8 cellular contexts compared by ENCODE assay signal in genomic region chr6:7542065-7542877, GRCh38. TPM values are rescaled to one million over a fixed set of nuclear protein-coding genes. Genes with fewer than 3 reads are reported as not detected.
DNase-seq lines count a peak whose midpoint lies in the region; ATAC-seq and TF ChIP-seq lines count a peak whose summit lies in the region.

No MANE protein-coding gene starts in this region.

- peaks cover 56% of the 10 kb centered on the region for H3K79me2 ChIP-seq in HCT116 (ENCODE audit: insufficient read depth, low read length)

- no peak overlapping the region for H3K27ac ChIP-seq in AG04450 (ENCODE audit: low read depth, low read length)
- peak overlapping the region; percentile 93 for H3K27ac ChIP-seq in HCT116 (ENCODE audit: low read depth, low read length)
- peak overlapping the region; percentile 84 to 93 (median 90) for H3K27ac ChIP-seq in heart right ventricle
- H3K27ac ChIP-seq in prostate gland = peak overlapping the region; percentile 93

- RAD21 ChIA-PET in HCT116 (lab: Charles Lee; ENCODE audit: low non-redundant PET in 1 of 2, low total read pairs in 2 of 2, uncharacterized antibody in 2 of 2, unreplicated experiment in 2 of 2) = no interaction called here

- peaks cover 13% of the 10 kb centered on the region for H3K4me1 Mint-ChIP-seq in activated T-cell treated with anti-CD3 and anti-CD28 coated beads, Interleukin-2, amount 50 U/mL, for 4 hours (ENCODE audit: low read depth)

- H3K9ac ChIP-seq in HCT116 (ENCODE audit: low read length) = peak overlapping the region; percentile 97

- CTCF ChIA-PET in AG04450 (lab: Charles Lee) = no interaction called here
- CTCF ChIA-PET in HCT116 (lab: Charles Lee) = no interaction called here

- H3K27me3 ChIP-seq in AG04450 (ENCODE audit: control insufficient read depth, insufficient read depth, low read length) (peaks cover 35% of the 10 kb centered on the region), HCT116 (ENCODE audit: insufficient read depth, low read length) (no peaks in the 10 kb centered on the region), heart right ventricle (peaks cover 0 to 100% (median 58%) of the 10 kb centered on the region in 7 donors), prostate gland (replicated peaks; ENCODE audit: insufficient read depth) (no peaks in the 10 kb centered on the region)

- H3K9me3 ChIP-seq in AG04450 (ENCODE audit: control insufficient read depth, insufficient read depth, low read length) (no peaks in the 10 kb centered on the region; the same call in 1 of the 2 replicates), HCT116 (ENCODE audit: control insufficient read depth in 1 of 2, insufficient read depth in 1 of 2, low read depth in 1 of 2, low read length in 2 of 2) (no peaks in the 10 kb centered on the region), heart right ventricle (no peaks in the 10 kb centered on the region), prostate gland (no peaks in the 10 kb centered on the region)

- POLR2A ChIA-PET in AG04450 (lab: Yijun Ruan, JAX) (no interaction called here), HCT116 (lab: Charles Lee) (no interaction called here)

- H3K9me3 Mint-ChIP-seq in activated T-cell treated with anti-CD3 and anti-CD28 coated beads, Interleukin-2, amount 50 U/mL, for 4 hours = no peaks in the 10 kb centered on the region

- intact Hi-C loops in HCT116 (cut with micrococcal nuclease) = loop anchor here (5.0 kb wide), 2 partner anchors 75 to 115 kb away; no protein-coding TSS in a partner anchor
- intact Hi-C loops in heart right ventricle (cut with DNase I) = loop anchor here in 6 of 10 donors (5.0 to 10.0 kb wide), 4 partner anchors 75 to 120 kb away; no protein-coding TSS in a partner anchor
- intact Hi-C loops in prostate gland (cut with DNase I) = no loop called here

- H3K36me3 Mint-ChIP-seq in activated T-cell treated with anti-CD3 and anti-CD28 coated beads, Interleukin-2, amount 50 U/mL, for 4 hours (ENCODE audit: insufficient read depth) = no peaks in the 10 kb centered on the region

- no peak for TF ChIP-seq POLR2A in HCT116 (IDR thresholded peaks at IDR 0.05; ENCODE audit: borderline replicate concordance, extremely low read depth, insufficient read depth, insufficient read length)
- TF ChIP-seq POLR2A in prostate gland (IDR thresholded peaks at IDR 0.05) = no peak

- peak overlapping the region; percentile 72 for H3K4me3 Mint-ChIP-seq in activated T-cell treated with anti-CD3 and anti-CD28 coated beads, Interleukin-2, amount 50 U/mL, for 4 hours

- H2AFZ ChIP-seq in HCT116 (ENCODE audit: low read depth, low read length, poor library complexity, severe bottlenecking) = no peak overlapping the region

- ATAC-seq in HCT116 (peak; percentile 21), heart right ventricle (peak in 7 of 8 donors; percentile 10 to 59 (median 26)), GM19324 (IDR thresholded peaks at IDR 0.05; ENCODE audit: low FRiP score, unreplicated experiment) (no peak), HG03520 (IDR thresholded peaks at IDR 0.05; ENCODE audit: unreplicated experiment) (no peak)
- ATAC-seq in activated T-cell treated with anti-CD3 and anti-CD28 coated beads, Interleukin-2, amount 50 U/mL, for 4 hours = peak in 1 of 2 donors; percentile 11

- TF ChIP-seq CTCF in AG04450 (IDR thresholded peaks at IDR 0.05; ENCODE audit: low read depth, low read length) (no peak), HCT116 (IDR thresholded peaks at IDR 0.05 in 2 of 3, conservative IDR thresholded peaks at IDR 0.05 in 1 of 3; ENCODE audit: borderline replicate concordance in 1 of 3, insufficient read depth in 1 of 3, low read depth in 2 of 3, low read length in 2 of 3) (no peak), heart right ventricle (IDR thresholded peaks at IDR 0.05) (no peak), prostate gland (IDR thresholded peaks at IDR 0.05) (no peak)

- no peaks in the 10 kb centered on the region for H4K20me1 ChIP-seq in HCT116 (ENCODE audit: insufficient read depth)

- H3K4me2 ChIP-seq in HCT116 (ENCODE audit: low read length) = peak overlapping the region; percentile 86

- peaks cover 72% of the 10 kb centered on the region for H3K27me3 Mint-ChIP-seq in activated T-cell treated with anti-CD3 and anti-CD28 coated beads, Interleukin-2, amount 50 U/mL, for 4 hours (ENCODE audit: low read depth)

- WGBS in heart right ventricle, 2 donors = 0 to 1% methylated on average over 78 to 80 of the region's 80 CpGs
- WGBS in prostate gland = under 1% methylated on average over 69 of the region's 80 CpGs

- H3K36me3 ChIP-seq in HCT116 (ENCODE audit: control insufficient read depth in 1 of 2, insufficient read depth in 2 of 2, low read length in 2 of 2) (no peaks in the 10 kb centered on the region), heart right ventricle (no peaks in the 10 kb centered on the region), prostate gland (no peaks in the 10 kb centered on the region)

- TF ChIP-seq RAD21 in HCT116 (IDR thresholded peaks at IDR 0.05; ENCODE audit: low read depth) = no peak

- H3K4me3 ChIP-seq in AG04450 (ENCODE audit: low read depth, low read length) (peak overlapping the region; percentile 63), HCT116 (replicated peaks in 1 of 2; ENCODE audit: low read depth in 1 of 2, low read length in 2 of 2) (peak overlapping the region; percentile 91 to 96), heart right ventricle (peak overlapping the region; percentile 53 to 73 (median 66)), prostate gland (peak overlapping the region; percentile 77 to 91)

- peaks cover 21 to 43% of the 10 kb centered on the region in 2 experiments for H3K4me1 ChIP-seq in HCT116 (ENCODE audit: control insufficient read depth in 1 of 2, insufficient read depth in 2 of 2, low read length in 2 of 2)
- H3K4me1 ChIP-seq in heart right ventricle = peaks cover 0 to 31% (median 15%) of the 10 kb centered on the region in 9 donors
- peaks cover 7% of the 10 kb centered on the region for H3K4me1 ChIP-seq in prostate gland (replicated peaks)

- H3K9me2 ChIP-seq in HCT116 (ENCODE audit: insufficient read depth) = no peaks in the 10 kb centered on the region

- BruUV-seq in HCT116 (replicated peaks; lab: Mats Ljungman, UMichigan) = no TSS peak

- DNase-seq in AG04450 (ENCODE audit: low read depth, low spot score) = no peak
- no peak for DNase-seq in HCT116 (ENCODE audit: low read depth, low spot score)
- DNase-seq in activated T-cell treated with anti-CD3 and anti-CD28 coated beads, Interleukin-2, amount 50 U/mL, for 4 hours = peak; percentile 9
- DNase-seq in heart right ventricle = peak; percentile 5 to 38
- peak; percentile 27 for DNase-seq in prostate gland (ENCODE audit: low spot score)
- no peak for DNase-seq in cortex of kidney (lab: John Stamatoyannopoulos, UW)

TF ChIP-seq in HCT116, 20 proteins besides CTCF, POLR2A, EP300 and RAD21 (continues in another document):
- TF ChIP-seq SRF (IDR thresholded peaks at IDR 0.05; ENCODE audit: low read depth) = no peak
- TF ChIP-seq, protein P1, sequence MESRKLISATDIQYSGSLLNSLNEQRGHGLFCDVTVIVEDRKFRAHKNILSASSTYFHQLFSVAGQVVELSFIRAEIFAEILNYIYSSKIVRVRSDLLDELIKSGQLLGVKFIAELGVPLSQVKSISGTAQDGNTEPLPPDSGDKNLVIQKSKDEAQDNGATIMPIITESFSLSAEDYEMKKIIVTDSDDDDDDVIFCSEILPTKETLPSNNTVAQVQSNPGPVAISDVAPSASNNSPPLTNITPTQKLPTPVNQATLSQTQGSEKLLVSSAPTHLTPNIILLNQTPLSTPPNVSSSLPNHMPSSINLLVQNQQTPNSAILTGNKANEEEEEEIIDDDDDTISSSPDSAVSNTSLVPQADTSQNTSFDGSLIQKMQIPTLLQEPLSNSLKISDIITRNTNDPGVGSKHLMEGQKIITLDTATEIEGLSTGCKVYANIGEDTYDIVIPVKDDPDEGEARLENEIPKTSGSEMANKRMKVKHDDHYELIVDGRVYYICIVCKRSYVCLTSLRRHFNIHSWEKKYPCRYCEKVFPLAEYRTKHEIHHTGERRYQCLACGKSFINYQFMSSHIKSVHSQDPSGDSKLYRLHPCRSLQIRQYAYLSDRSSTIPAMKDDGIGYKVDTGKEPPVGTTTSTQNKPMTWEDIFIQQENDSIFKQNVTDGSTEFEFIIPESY (IDR thresholded peaks at IDR 0.05; ENCODE audit: extremely low read depth, insufficient replicate concordance, low read length) = no peak
- TF ChIP-seq, protein P2, sequence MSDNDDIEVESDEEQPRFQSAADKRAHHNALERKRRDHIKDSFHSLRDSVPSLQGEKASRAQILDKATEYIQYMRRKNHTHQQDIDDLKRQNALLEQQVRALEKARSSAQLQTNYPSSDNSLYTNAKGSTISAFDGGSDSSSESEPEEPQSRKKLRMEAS (IDR thresholded peaks at IDR 0.05) = no peak
- no peak for TF ChIP-seq EZH2phosphoT487 (IDR thresholded peaks at IDR 0.05; ENCODE audit: borderline replicate concordance)
- TF ChIP-seq CBX3 (IDR thresholded peaks at IDR 0.05; ENCODE audit: low read depth) = no peak

RNA-seq across cellular contexts. Expression of gene DSP, which starts 0.8 kb away (rescaled TPM):
- polyA plus RNA-seq in AG04450 (2011; rRNA removed) (3.6 TPM in 2 replicates), heart right ventricle (10 to 100 TPM; 56.5 to 79.1 TPM)
- polyA minus RNA-seq in AG04450 (2011; rRNA and poly(A)+ RNA removed) = 7.3 and 7.4 TPM in 2 replicates
- total RNA-seq in HCT116 (2021; ENCODE audit: unreplicated experiment) (104 TPM), heart right ventricle (100 to 1,000 TPM; 273 to 471 (median 379) TPM), prostate gland (100 to 1,000 TPM in 1 of 2 donors, 10 to 100 TPM in 1; 60.6 to 211 TPM)
- 56.2 and 65.6 TPM in 2 replicates for polyA plus RNA-seq in HCT116 (2012)
- under 1 TPM; 0.14 to 0.29 (median 0.23) TPM for total RNA-seq in activated T-cell treated with anti-CD3 and anti-CD28 coated beads, Interleukin-2, amount 50 U/mL, for 4 hours

RNA-seq across cellular contexts. Expression of gene SNRNP48, which starts 47.7 kb away (rescaled TPM):
- 7.3 and 10.6 TPM in 2 replicates for polyA plus RNA-seq in AG04450 (2011; rRNA removed)
- polyA minus RNA-seq in AG04450 (2011; rRNA and poly(A)+ RNA removed) = 2.9 and 4.3 TPM in 2 replicates
- total RNA-seq in HCT116 (2021; ENCODE audit: unreplicated experiment) = 26.2 TPM
- polyA plus RNA-seq in HCT116 (2012) = 7.7 and 12.1 TPM in 2 replicates
- total RNA-seq in activated T-cell treated with anti-CD3 and anti-CD28 coated beads, Interleukin-2, amount 50 U/mL, for 4 hours = 10 to 100 TPM; 12.2 to 14.2 (median 12.5) TPM
- 10 to 100 TPM in 9 of 10 donors, 1 to 10 TPM in 1; 9.1 to 21.1 (median 13.1) TPM for total RNA-seq in heart right ventricle
- 10 to 100 TPM; 10.4 to 16.2 TPM for polyA plus RNA-seq in heart right ventricle
- total RNA-seq in prostate gland = 10 to 100 TPM; 13.1 to 19.9 TPM

Comparison
In these comparisons a context has a peak if more than half of its experiments do, and no peak if none do; other contexts are left out.
1. DNase-seq: peak in activated T-cell treated with anti-CD3 and anti-CD28 coated beads, Interleukin-2, amount 50 U/mL, for 4 hours (single experiment), heart right ventricle (2 of 2) and prostate gland (single experiment); none in AG04450 (single experiment), HCT116 (single experiment) and cortex of kidney (single experiment).
2. ATAC-seq: peak in HCT116 (single experiment) and heart right ventricle (7 of 8); none in GM19324 (single experiment) and HG03520 (single experiment).
3. RNA of gene DSP, which starts 0.8 kb away (total RNA-seq): 273 to 471 TPM in heart right ventricle, 60.6 to 211 TPM in prostate gland and 104 TPM in HCT116 (single experiment); 0.14 to 0.29 TPM in activated T-cell treated with anti-CD3 and anti-CD28 coated beads, Interleukin-2, amount 50 U/mL, for 4 hours; every median in the first group is over 10 times any median in the second.
4. Peak in every context shown above with its lines, with median percentiles within 50 percentile points of each other: H3K4me3 ChIP-seq.